16 cellular contexts compared by ENCODE assay signal in the genomic region with DNA sequence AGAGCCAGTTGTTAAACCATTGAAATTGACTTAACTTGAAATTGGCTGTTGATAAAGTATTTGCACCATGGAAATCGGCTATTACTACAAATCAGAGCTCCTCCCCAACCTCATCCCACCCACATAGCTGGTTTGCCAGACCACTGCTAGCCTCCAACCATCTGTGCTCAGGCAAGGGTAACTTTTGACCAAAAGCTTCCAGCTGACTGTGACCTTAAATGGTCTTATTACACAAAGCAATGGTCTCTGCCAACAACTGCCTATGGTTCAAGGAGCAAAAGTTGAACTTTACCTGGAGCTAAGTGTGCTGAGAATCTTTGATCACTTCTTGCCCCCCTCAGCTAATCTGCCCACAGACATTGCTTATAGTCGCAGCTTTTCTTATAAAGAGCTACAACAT. TPM values are rescaled to one million over a fixed set of nuclear protein-coding genes. Genes with fewer than 3 reads are reported as not detected.
DNase-seq lines count a peak whose midpoint lies in the region; ATAC-seq, FAIRE-seq and TF ChIP-seq lines count a peak whose summit lies in the region.
"Had no signal": no experiment of that assay in that cellular context is flagged by ENCODE, and none has a peak within 500 bp of the region (broad histone marks: within the 10 kb centered on the region; RNA-seq: fewer than 3 reads in every experiment).

No MANE protein-coding gene starts in this region.

- 0% methylated on average over 1 of the region's 2 CpGs for WGBS in right lobe of liver (ENCODE audit: insufficient coverage, low coverage, low lambda C conversion rate, missing lambda C conversion rate)

- TF ChIP-seq CTCF in epithelial cell of proximal tubule (conservative IDR thresholded peaks at IDR 0.05; ENCODE audit: low read depth, low read length) (no peak), right lobe of liver (IDR thresholded peaks at IDR 0.05) (no peak), MCF 10A (IDR thresholded peaks at IDR 0.05; ENCODE audit: unreplicated experiment) (no peak), D721Med (IDR thresholded peaks at IDR 0.05; ENCODE audit: insufficient read depth, missing control alignments) (no peak)

- peak; percentile 75 to 81 (median 81) for ATAC-seq in right lobe of liver
- no peak for ATAC-seq in GM18867 (IDR thresholded peaks at IDR 0.05; ENCODE audit: unreplicated experiment)
- ATAC-seq: A549, GM23338 had no signal

- no TSS peak for BruUV-seq in MCF 10A (replicated peaks; lab: Mats Ljungman, UMichigan)

- H3K27me3 ChIP-seq in BLaER1 (no peaks in the 10 kb centered on the region), right lobe of liver (no peaks in the 10 kb centered on the region)
- no peaks in the 10 kb centered on the region for H3K27me3 ChIP-seq in BLaER1 treated with 17β-estradiol and CSF1 and Interleukin-3, amounts not matched to agents 10 nM and 100 nM

- peak; percentile 16 for DNase-seq in epithelial cell of proximal tubule (ENCODE audit: low read depth)
- peak in 1 of 3 donors; percentile 62 for DNase-seq in right lobe of liver
- DNase-seq in ACHN: no peak
- no peak for DNase-seq in MCF 10A (ENCODE audit: unreplicated experiment)
- no peak for DNase-seq in D721Med (ENCODE audit: insufficient read length, low spot score)
- DNase-seq: CD4-positive, CD25-positive, alpha-beta regulatory T cell; DMS 273 treated with DMSO at 0.1 percent for 48 hours; H9 had no signal

- H3K36me3 Mint-ChIP-seq in MCF 10A (ENCODE audit: insufficient read depth, unreplicated experiment): peaks cover 4% of the 10 kb centered on the region
- H3K36me3 Mint-ChIP-seq: CD4-positive, CD25-positive, alpha-beta regulatory T cell; IgD-negative memory B cell had no signal

- H3K4me3 Mint-ChIP-seq in MCF 10A (ENCODE audit: unreplicated experiment): no peak overlapping the region
- H3K4me3 Mint-ChIP-seq: CD4-positive, CD25-positive, alpha-beta regulatory T cell; GM23338; H9; IgD-negative memory B cell had no signal

- H3K9me3 Mint-ChIP-seq in MCF 10A (ENCODE audit: unreplicated experiment): no peaks in the 10 kb centered on the region
- H3K9me3 Mint-ChIP-seq: GM23338, H9 had no signal

- POLR2A ChIA-PET in MCF 10A (lab: Yijun Ruan, JAX): interaction anchor here (1.1 kb wide), 1 partner anchor 26 kb away, joined by 3 read pairs; no protein-coding TSS in a partner anchor

- H3K4me3 ChIP-seq in BLaER1 (no peak overlapping the region), epithelial cell of proximal tubule (ENCODE audit: low read depth, low read length) (no peak overlapping the region), right lobe of liver (no peak overlapping the region)
- H3K4me3 ChIP-seq in BLaER1 treated with 17β-estradiol and CSF1 and Interleukin-3, amounts not matched to agents 10 nM and 100 nM: no peak overlapping the region
- H3K4me3 ChIP-seq: A549, GM23338 had no signal

- no peak overlapping the region for H3K27ac ChIP-seq in BLaER1
- H3K27ac ChIP-seq in BLaER1 treated with 17β-estradiol and CSF1 and Interleukin-3, amounts not matched to agents 10 nM and 100 nM: no peak overlapping the region
- peak overlapping the region in 1 of 3 donors; percentile 1 for H3K27ac ChIP-seq in right lobe of liver
- H3K27ac ChIP-seq: A549 had no signal

- H3K9me3 ChIP-seq in BLaER1 (no peaks in the 10 kb centered on the region), right lobe of liver (no peaks in the 10 kb centered on the region)
- H3K9me3 ChIP-seq in BLaER1 treated with 17β-estradiol and CSF1 and Interleukin-3, amounts not matched to agents 10 nM and 100 nM (replicated peaks in 1 of 11): peaks cover 0 to 4% (median 0%) of the 10 kb centered on the region in 11 experiments; a peak in 1 of 22 replicates
- H3K9me3 ChIP-seq: A549 had no signal

- CTCF ChIA-PET in MCF 10A (lab: Yijun Ruan, JAX): interaction anchor here (0.7 to 1.0 kb wide), 2 partner anchors 73 to 108 kb away, joined by 3 read pairs; no protein-coding TSS in a partner anchor

- H3K36me3 ChIP-seq in BLaER1: no peaks in the 10 kb centered on the region
- H3K36me3 ChIP-seq in BLaER1 treated with 17β-estradiol and CSF1 and Interleukin-3, amounts not matched to agents 10 nM and 100 nM: no peaks in the 10 kb centered on the region
- H3K36me3 ChIP-seq in right lobe of liver: no peaks in the 10 kb centered on the region

- TF ChIP-seq POLR2A in right lobe of liver (IDR thresholded peaks at IDR 0.05): no peak

- in situ Hi-C loops in ACHN (cut with HindIII; ENCODE audit: low pct_ligation_motif_present, low pct_unique_long_range_greater_than_20kb, low sequenced_read_pairs): no loop called here

- H3K27ac Mint-ChIP-seq in MCF 10A (ENCODE audit: low read depth, unreplicated experiment): no peak overlapping the region
- H3K27ac Mint-ChIP-seq: CD4-positive, CD25-positive, alpha-beta regulatory T cell; GM23338; H9; IgD-negative memory B cell had no signal

- intact Hi-C loops in right lobe of liver (cut with DNase I): no loop called here
- intact Hi-C loops in MCF 10A (cut with micrococcal nuclease): no loop called here

- FAIRE-seq in D721Med (lab: Jason Lieb, UNC): no peak
- FAIRE-seq: A549, GM18507 had no signal

- H3K9ac ChIP-seq in BLaER1: no peak overlapping the region
- H3K9ac ChIP-seq in BLaER1 treated with 17β-estradiol and CSF1 and Interleukin-3, amounts not matched to agents 10 nM and 100 nM: no peak overlapping the region

- no peaks in the 10 kb centered on the region for H4K20me1 ChIP-seq in BLaER1
- no peaks in the 10 kb centered on the region for H4K20me1 ChIP-seq in BLaER1 treated with 17β-estradiol and CSF1 and Interleukin-3, amounts not matched to agents 10 nM and 100 nM

- H3K4me2 ChIP-seq in BLaER1: peak overlapping the region; percentile 9; the same call in 1 of the 2 replicates
- H3K4me2 ChIP-seq in BLaER1 treated with 17β-estradiol and CSF1 and Interleukin-3, amounts not matched to agents 10 nM and 100 nM: peak overlapping the region in 8 of 11 experiments; percentile 8 to 96 (median 86); a peak in 15 of 22 replicates
- H3K4me2 ChIP-seq: A549, GM23338 had no signal

- no peaks in the 10 kb centered on the region for H3K27me3 Mint-ChIP-seq in MCF 10A (ENCODE audit: insufficient read depth, unreplicated experiment)

- H3K4me1 ChIP-seq in BLaER1 (peaks cover 47% of the 10 kb centered on the region), right lobe of liver (peaks cover 0 to 27% (median 6%) of the 10 kb centered on the region in 4 donors)
- peaks cover 41 to 100% (median 62%) of the 10 kb centered on the region in 10 experiments for H3K4me1 ChIP-seq in BLaER1 treated with 17β-estradiol and CSF1 and Interleukin-3, amounts not matched to agents 10 nM and 100 nM
- H3K4me1 ChIP-seq: A549 had no signal

- H3K4me1 Mint-ChIP-seq in MCF 10A (ENCODE audit: insufficient read depth, unreplicated experiment): no peaks in the 10 kb centered on the region

RNA-seq across cellular contexts. Expression of a gene that starts 48.5 kb away (rescaled TPM):
- 0.06 and 0.22 TPM in 2 replicates for total RNA-seq in epithelial cell of proximal tubule
- total RNA-seq in right lobe of liver: under 1 TPM in 4 of 6 experiments, not detected in 2; 0.11 to 0.66 (median 0.38) TPM
- 0.28 and 0.56 TPM in 2 replicates for total RNA-seq in MCF 10A (2022)
- total RNA-seq: Daoy had no signal
